ENCODE assay signal across 1 cellular context in the genomic region with DNA sequence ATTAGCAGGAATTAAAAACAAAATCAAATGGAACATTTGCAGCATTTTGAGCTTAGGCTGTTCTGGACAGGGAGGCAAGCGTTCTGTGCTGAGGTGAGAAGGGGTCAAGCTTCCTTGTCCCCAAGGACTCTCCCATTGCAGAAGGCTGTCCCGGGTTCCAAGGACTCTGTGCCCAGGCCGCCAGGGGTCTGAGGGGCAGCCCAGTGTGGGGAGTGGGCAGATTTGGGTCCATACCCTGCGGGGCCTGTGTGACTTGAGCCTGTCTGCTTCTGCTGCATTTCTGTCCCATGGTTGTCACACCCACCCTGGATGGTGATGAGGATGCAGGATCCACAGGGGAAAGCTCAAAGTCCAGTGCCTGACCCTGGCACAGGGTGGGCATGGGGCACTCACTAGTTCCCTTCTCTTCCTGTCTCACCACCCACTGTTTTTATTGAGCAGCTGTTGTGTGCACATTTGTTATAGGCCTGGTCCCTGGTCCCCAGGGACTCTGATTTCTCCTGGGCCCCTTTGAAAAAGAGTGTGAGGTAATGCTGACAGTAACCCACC.
TF ChIP-seq lines count a peak whose summit lies in the region.

No MANE protein-coding gene starts in this region.

TF ChIP-seq in H1, 55 proteins besides CTCF, POLR2A, EP300 and RAD21 (continued from another document):
- TF ChIP-seq CHD7 (IDR thresholded peaks at IDR 0.05; ENCODE audit: insufficient replicate concordance, low read length) (no peak), CBX8 (IDR thresholded peaks at IDR 0.05; ENCODE audit: borderline replicate concordance, low read depth, low read length) (no peak), RBBP5 (IDR thresholded peaks at IDR 0.05; ENCODE audit: borderline replicate concordance, low read depth, low read length) (no peak), EZH2 (IDR thresholded peaks at IDR 0.05; ENCODE audit: low read depth, low read length, severe bottlenecking) (no peak), BRCA1 (IDR thresholded peaks at IDR 0.05; ENCODE audit: low read depth, low read length) (no peak), NRF1 (IDR thresholded peaks at IDR 0.05; ENCODE audit: low read depth, low read length) (no peak), TEAD4 (IDR thresholded peaks at IDR 0.05; ENCODE audit: low read depth, low read length) (no peak), JUND (IDR thresholded peaks at IDR 0.05; ENCODE audit: low read length) (no peak), BACH1 (IDR thresholded peaks at IDR 0.05; ENCODE audit: low read length) (no peak), JUN (IDR thresholded peaks at IDR 0.05; ENCODE audit: low read depth, low read length) (no peak), TCF12 (IDR thresholded peaks at IDR 0.05; ENCODE audit: low read depth, low read length) (no peak)
- TF ChIP-seq, protein P1, sequence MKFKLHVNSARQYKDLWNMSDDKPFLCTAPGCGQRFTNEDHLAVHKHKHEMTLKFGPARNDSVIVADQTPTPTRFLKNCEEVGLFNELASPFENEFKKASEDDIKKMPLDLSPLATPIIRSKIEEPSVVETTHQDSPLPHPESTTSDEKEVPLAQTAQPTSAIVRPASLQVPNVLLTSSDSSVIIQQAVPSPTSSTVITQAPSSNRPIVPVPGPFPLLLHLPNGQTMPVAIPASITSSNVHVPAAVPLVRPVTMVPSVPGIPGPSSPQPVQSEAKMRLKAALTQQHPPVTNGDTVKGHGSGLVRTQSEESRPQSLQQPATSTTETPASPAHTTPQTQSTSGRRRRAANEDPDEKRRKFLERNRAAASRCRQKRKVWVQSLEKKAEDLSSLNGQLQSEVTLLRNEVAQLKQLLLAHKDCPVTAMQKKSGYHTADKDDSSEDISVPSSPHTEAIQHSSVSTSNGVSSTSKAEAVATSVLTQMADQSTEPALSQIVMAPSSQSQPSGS (IDR thresholded peaks at IDR 0.05; ENCODE audit: low read length), result no peak
